ENCODE assay signal across 17 cellular contexts in genomic region chr9:93460689-93461413, GRCh38. TPM values are rescaled to one million over a fixed set of nuclear protein-coding genes. Genes with fewer than 3 reads are reported as not detected.
DNase-seq lines count a peak whose midpoint lies in the region; ATAC-seq and TF ChIP-seq lines count a peak whose summit lies in the region.
"Had no signal": no experiment of that assay in that cellular context is flagged by ENCODE, and none has a peak within 500 bp of the region (broad histone marks: within the 10 kb centered on the region; RNA-seq: fewer than 3 reads in every experiment).

No MANE protein-coding gene starts in this region.

- H3K27ac ChIP-seq in neutrophil (peak overlapping the region; percentile 66), upper lobe of right lung (no peak overlapping the region)
- H3K27ac ChIP-seq: suprapubic skin had no signal

- H3K9me3 ChIP-seq in neutrophil (no peaks in the 10 kb centered on the region), upper lobe of right lung (no peaks in the 10 kb centered on the region)
- H3K9me3 ChIP-seq: heart left ventricle, spleen, suprapubic skin had no signal

- peak overlapping the region; percentile 74 for H3K27ac Mint-ChIP-seq in activated CD8-positive, alpha-beta memory T cell treated with anti-CD3 and anti-CD28 coated beads, Interleukin-2, amount 10 ng/mL, durations not matched to agents 7 days and 5 days
- peak overlapping the region in 2 of 3 donors; percentile 6 to 76 for H3K27ac Mint-ChIP-seq in IgD-negative memory B cell
- H3K27ac Mint-ChIP-seq in activated T-helper 17 cell treated with anti-CD3 and anti-CD28 coated beads, Interleukin-2, amount 50 U/mL, for 72 hours, result peak overlapping the region; percentile 62

- peaks cover 85% of the 10 kb centered on the region for H3K4me1 Mint-ChIP-seq in activated CD8-positive, alpha-beta memory T cell treated with anti-CD3 and anti-CD28 coated beads, Interleukin-2, amount 10 ng/mL, durations not matched to agents 7 days and 5 days
- peaks cover 67 to 72% (median 72%) of the 10 kb centered on the region in 3 donors for H3K4me1 Mint-ChIP-seq in IgD-negative memory B cell
- peaks cover 69% of the 10 kb centered on the region for H3K4me1 Mint-ChIP-seq in activated T-helper 17 cell treated with anti-CD3 and anti-CD28 coated beads, Interleukin-2, amount 50 U/mL, for 72 hours

- no peak for TF ChIP-seq CTCF in neutrophil (IDR thresholded peaks at IDR 0.05)
- TF ChIP-seq CTCF in upper lobe of right lung (IDR thresholded peaks at IDR 0.05), result no peak

- DNase-seq in activated CD8-positive, alpha-beta memory T cell treated with anti-CD3 and anti-CD28 coated beads, Interleukin-2, amount 10 ng/mL, durations not matched to agents 7 days and 5 days, result no peak
- no peak for DNase-seq in activated CD8-positive, alpha-beta memory T cell treated with anti-CD3 and anti-CD28 coated beads, Interleukin-2, amount 50 U/mL, for 48 hours
- DNase-seq in activated effector memory CD4-positive, alpha-beta T cell treated with Interleukin-2 at 50 U/mL for 16 hours, result no peak
- DNase-seq in upper lobe of right lung, result no peak
- DNase-seq: heart left ventricle, KG1, NCI-H1436 treated with DMSO at 0.1 percent for 48 hours, NCI-H446, posterior cingulate gyrus, spleen had no signal

- ATAC-seq in activated CD8-positive, alpha-beta memory T cell treated with anti-CD3 and anti-CD28 coated beads, Interleukin-2, amount 10 ng/mL, durations not matched to agents 7 days and 5 days, result no peak
- ATAC-seq in activated T-helper 17 cell treated with anti-CD3 and anti-CD28 coated beads, Interleukin-2, amount 50 U/mL, for 72 hours (replicated peaks), result peak; percentile 20
- ATAC-seq in upper lobe of right lung, result no peak
- ATAC-seq in GM21786 (IDR thresholded peaks at IDR 0.05; ENCODE audit: unreplicated experiment), result no peak
- ATAC-seq: esophagus mucosa, HCT116, heart left ventricle had no signal

- H3K4me3 ChIP-seq in neutrophil (ENCODE audit: low read depth in 1 of 2, low read length in 1 of 2) (no peak overlapping the region), upper lobe of right lung (no peak overlapping the region)
- H3K4me3 ChIP-seq: heart left ventricle, spleen, suprapubic skin had no signal

- H3K9me3 Mint-ChIP-seq in activated CD8-positive, alpha-beta memory T cell treated with anti-CD3 and anti-CD28 coated beads, Interleukin-2, amount 10 ng/mL, durations not matched to agents 7 days and 5 days (ENCODE audit: low read depth), result no peaks in the 10 kb centered on the region
- no peaks in the 10 kb centered on the region for H3K9me3 Mint-ChIP-seq in IgD-negative memory B cell
- H3K9me3 Mint-ChIP-seq in activated T-helper 17 cell treated with anti-CD3 and anti-CD28 coated beads, Interleukin-2, amount 50 U/mL, for 72 hours, result no peaks in the 10 kb centered on the region

- H3K27me3 Mint-ChIP-seq in activated CD8-positive, alpha-beta memory T cell treated with anti-CD3 and anti-CD28 coated beads, Interleukin-2, amount 10 ng/mL, durations not matched to agents 7 days and 5 days, result no peaks in the 10 kb centered on the region
- no peaks in the 10 kb centered on the region for H3K27me3 Mint-ChIP-seq in IgD-negative memory B cell
- no peaks in the 10 kb centered on the region for H3K27me3 Mint-ChIP-seq in activated T-helper 17 cell treated with anti-CD3 and anti-CD28 coated beads, Interleukin-2, amount 50 U/mL, for 72 hours

- CTCF ChIA-PET in activated CD8-positive, alpha-beta memory T cell treated with anti-CD3 and anti-CD28 coated beads, Interleukin-2, amount 10 ng/mL, durations not matched to agents 7 days and 5 days (lab: Charles Lee), result interaction anchor here (1.1 kb wide), 1 partner anchor 89 kb away, joined by 3 read pairs; no protein-coding TSS in a partner anchor

- intact Hi-C loops in upper lobe of right lung (cut with DNase I), result no loop called here

- no peaks in the 10 kb centered on the region for H3K27me3 ChIP-seq in neutrophil
- H3K27me3 ChIP-seq in upper lobe of right lung, result no peaks in the 10 kb centered on the region
- H3K27me3 ChIP-seq: heart left ventricle, spleen, suprapubic skin had no signal

- H3K4me3 Mint-ChIP-seq in activated CD8-positive, alpha-beta memory T cell treated with anti-CD3 and anti-CD28 coated beads, Interleukin-2, amount 10 ng/mL, durations not matched to agents 7 days and 5 days, result no peak overlapping the region
- H3K4me3 Mint-ChIP-seq in IgD-negative memory B cell, result peak overlapping the region in 1 of 4 donors; percentile 23
- peak overlapping the region; percentile 26 for H3K4me3 Mint-ChIP-seq in activated T-helper 17 cell treated with anti-CD3 and anti-CD28 coated beads, Interleukin-2, amount 50 U/mL, for 72 hours

- H3K36me3 ChIP-seq in neutrophil (no peaks in the 10 kb centered on the region), upper lobe of right lung (no peaks in the 10 kb centered on the region)
- H3K36me3 ChIP-seq: heart left ventricle, spleen, suprapubic skin had no signal

- peaks cover 28% of the 10 kb centered on the region for H3K36me3 Mint-ChIP-seq in activated CD8-positive, alpha-beta memory T cell treated with anti-CD3 and anti-CD28 coated beads, Interleukin-2, amount 10 ng/mL, durations not matched to agents 7 days and 5 days
- H3K36me3 Mint-ChIP-seq in IgD-negative memory B cell, result peaks cover 2% of the 10 kb centered on the region
- H3K36me3 Mint-ChIP-seq in activated T-helper 17 cell treated with anti-CD3 and anti-CD28 coated beads, Interleukin-2, amount 50 U/mL, for 72 hours (ENCODE audit: low read depth), result peaks cover 24% of the 10 kb centered on the region

- H3K4me1 ChIP-seq in neutrophil (ENCODE audit: control insufficient read depth in 1 of 2, insufficient read depth in 1 of 2, low read depth in 1 of 2, low read length in 1 of 2) (peaks cover 51 to 64% of the 10 kb centered on the region in 2 experiments), upper lobe of right lung (peaks cover 64% of the 10 kb centered on the region)

RNA-seq across cellular contexts. Expression of gene FAM120AOS, which starts 7.5 kb away (rescaled TPM):
- total RNA-seq in activated CD8-positive, alpha-beta memory T cell treated with anti-CD3 and anti-CD28 coated beads, Interleukin-2, amount 10 ng/mL, durations not matched to agents 7 days and 5 days, result 10 to 100 TPM; 36.2 to 41.2 TPM
- 62.9 TPM for polyA plus RNA-seq in IgD-negative memory B cell
- total RNA-seq in activated T-helper 17 cell treated with anti-CD3 and anti-CD28 coated beads, Interleukin-2, amount 50 U/mL, for 72 hours, result 10 to 100 TPM; 30.2 to 40.8 TPM
- 46.0 TPM for total RNA-seq in upper lobe of right lung

RNA-seq across cellular contexts. Expression of gene FAM120A, which starts 9.4 kb away (rescaled TPM):
- total RNA-seq in activated CD8-positive, alpha-beta memory T cell treated with anti-CD3 and anti-CD28 coated beads, Interleukin-2, amount 10 ng/mL, durations not matched to agents 7 days and 5 days, result 100 to 1,000 TPM; 143 to 155 TPM
- 14.5 TPM for polyA plus RNA-seq in IgD-negative memory B cell
- 100 to 1,000 TPM in 1 of 2 donors, 10 to 100 TPM in 1; 87.1 to 151 TPM for total RNA-seq in activated T-helper 17 cell treated with anti-CD3 and anti-CD28 coated beads, Interleukin-2, amount 50 U/mL, for 72 hours
- total RNA-seq in upper lobe of right lung, result 109 TPM
